ENCODE assay signal across 8 cellular contexts in genomic region chr3:195896361-195897080, GRCh38. TPM values are rescaled to one million over a fixed set of nuclear protein-coding genes. Genes with fewer than 3 reads are reported as not detected.
DNase-seq lines count a peak whose midpoint lies in the region; ATAC-seq, FAIRE-seq and TF ChIP-seq lines count a peak whose summit lies in the region.

No MANE protein-coding gene starts in this region.

- no peak for TF ChIP-seq CTCF in Caco-2 (IDR thresholded peaks at IDR 0.05; ENCODE audit: insufficient read depth in 1 of 2, low read depth in 1 of 2, low read length in 1 of 2, severe bottlenecking in 1 of 2, unreplicated experiment in 1 of 2)
- TF ChIP-seq CTCF in endothelial cell of umbilical vein (IDR thresholded peaks at IDR 0.05; ENCODE audit: extremely low read depth in 1 of 2, insufficient read depth in 1 of 2, low read depth in 1 of 2, low read length in 2 of 2), result no peak
- no peak for TF ChIP-seq CTCF in vagina (IDR thresholded peaks at IDR 0.05)

- H3K27ac Mint-ChIP-seq in Caco-2 (ENCODE audit: unreplicated experiment), result peak overlapping the region; percentile 65

- H3K36me3 ChIP-seq in Caco-2 (ENCODE audit: control insufficient read depth, insufficient read depth, low read length) (no peaks in the 10 kb centered on the region), endothelial cell of umbilical vein (ENCODE audit: control insufficient read depth in 2 of 2, extremely low read depth in 1 of 2, insufficient read depth in 2 of 2, low read length in 2 of 2) (no peaks in the 10 kb centered on the region), mucosa of stomach (ENCODE audit: control insufficient read depth, insufficient read depth, low read length) (no peaks in the 10 kb centered on the region), vagina (no peaks in the 10 kb centered on the region)

- H3K4me3 ChIP-seq in Caco-2 (ENCODE audit: low read depth, low read length) (peak overlapping the region; percentile 77), endothelial cell of umbilical vein (replicated peaks in 1 of 3; ENCODE audit: insufficient read depth in 1 of 3, low read depth in 1 of 3, low read length in 3 of 3) (peak overlapping the region in 2 of 3 experiments; percentile 38 to 62), mucosa of stomach (ENCODE audit: low read length) (peak overlapping the region; percentile 36), vagina (peak overlapping the region; percentile 61 to 75)

- no peak for DNase-seq in Caco-2
- peak; percentile 38 to 65 for DNase-seq in SW 1271 (lab: John Stamatoyannopoulos, UW)
- DNase-seq in endothelial cell of umbilical vein (ENCODE audit: low read depth, low spot score), result peak; percentile 88
- DNase-seq in vagina (ENCODE audit: extremely low spot score in 2 of 2), result no peak
- no peak for DNase-seq in COR-L47 (lab: John Stamatoyannopoulos, UW)

- no peaks in the 10 kb centered on the region for H3K9me3 ChIP-seq in Caco-2
- H3K9me3 ChIP-seq in endothelial cell of umbilical vein (replicated peaks; ENCODE audit: control insufficient read depth, insufficient read depth, low read length), result no peaks in the 10 kb centered on the region
- H3K9me3 ChIP-seq in mucosa of stomach (ENCODE audit: control insufficient read depth, low read length), result no peaks in the 10 kb centered on the region
- H3K9me3 ChIP-seq in vagina, result no peaks in the 10 kb centered on the region

- peak; percentile 94 for FAIRE-seq in endothelial cell of umbilical vein (lab: Jason Lieb, UNC)

- TF ChIP-seq POLR2A in endothelial cell of umbilical vein (IDR thresholded peaks at IDR 0.05; ENCODE audit: low read depth, low read length), result no peak
- no peak for TF ChIP-seq POLR2A in vagina (IDR thresholded peaks at IDR 0.05)

- H3K36me3 Mint-ChIP-seq in Caco-2 (ENCODE audit: insufficient read depth, unreplicated experiment), result peaks cover 16% of the 10 kb centered on the region

- intact Hi-C loops in Caco-2 (cut with micrococcal nuclease; ENCODE audit: unreplicated experiment) (loop anchor here (1.0 kb wide), 1 partner anchor 19 kb away; no protein-coding TSS in a partner anchor), endothelial cell of umbilical vein (cut with micrococcal nuclease) (loop anchor here (1.0 to 10.0 kb wide), 2 partner anchors 13 to 628 kb away; no protein-coding TSS in a partner anchor), vagina (cut with DNase I) (no loop called here)

- no peaks in the 10 kb centered on the region for H3K27me3 ChIP-seq in Caco-2 (replicated peaks; ENCODE audit: control insufficient read depth, insufficient read depth, low read length)
- H3K27me3 ChIP-seq in endothelial cell of umbilical vein (ENCODE audit: control insufficient read depth in 2 of 2, insufficient read depth in 2 of 2, low read length in 2 of 2), result no peaks in the 10 kb centered on the region
- H3K27me3 ChIP-seq in mucosa of stomach (ENCODE audit: control insufficient read depth, insufficient read depth, low read length), result peaks cover 15% of the 10 kb centered on the region
- H3K27me3 ChIP-seq in vagina, result no peaks in the 10 kb centered on the region

- H3K9ac ChIP-seq in endothelial cell of umbilical vein (replicated peaks; ENCODE audit: extremely low read depth, insufficient read depth, low read length) (peak overlapping the region; percentile 3), mucosa of stomach (ENCODE audit: low read length) (peak overlapping the region; percentile 5)

- no peaks in the 10 kb centered on the region for H3K27me3 Mint-ChIP-seq in Caco-2 (ENCODE audit: insufficient read depth, unreplicated experiment)

- H3K79me2 ChIP-seq in endothelial cell of umbilical vein (ENCODE audit: control insufficient read depth, insufficient read depth, low read length), result peaks cover 4% of the 10 kb centered on the region

- H3K4me1 ChIP-seq in Caco-2, result peaks cover 7% of the 10 kb centered on the region
- H3K4me1 ChIP-seq in endothelial cell of umbilical vein (ENCODE audit: control insufficient read depth, extremely low read depth, insufficient read depth, low read length), result peaks cover 47% of the 10 kb centered on the region
- peaks cover 49% of the 10 kb centered on the region for H3K4me1 ChIP-seq in mucosa of stomach (ENCODE audit: control insufficient read depth, insufficient read depth, low read length)
- peaks cover 74% of the 10 kb centered on the region for H3K4me1 ChIP-seq in vagina

- H3K27ac ChIP-seq in endothelial cell of umbilical vein (ENCODE audit: insufficient read depth, low read depth, low read length) (peak overlapping the region; percentile 11), vagina (peak overlapping the region; percentile 89)

- peak; percentile 5 for ATAC-seq in HG02588 (IDR thresholded peaks at IDR 0.05; ENCODE audit: unreplicated experiment)
- ATAC-seq in HG02798 (IDR thresholded peaks at IDR 0.05; ENCODE audit: poor library complexity, unreplicated experiment), result no peak

- dilution Hi-C loops in endothelial cell of umbilical vein (cut with MboI; ENCODE audit: extremely low pct_ligation_motif_present, low sequenced_read_pairs), result no loop called here

- H2AFZ ChIP-seq in endothelial cell of umbilical vein (ENCODE audit: low read depth, low read length), result peak overlapping the region; percentile 62

- BruUV-seq in Caco-2 (replicated peaks; lab: Mats Ljungman, UMichigan) (no TSS peak), endothelial cell of umbilical vein (replicated peaks; lab: Mats Ljungman, UMichigan) (no TSS peak)

- H3K4me1 Mint-ChIP-seq in Caco-2 (ENCODE audit: low read depth, unreplicated experiment), result peaks cover 26% of the 10 kb centered on the region

- no peaks in the 10 kb centered on the region for H4K20me1 ChIP-seq in endothelial cell of umbilical vein (replicated peaks; ENCODE audit: control insufficient read depth, extremely low read depth, insufficient read depth, low read length)

- CTCF ChIA-PET in Caco-2 (lab: Charles Lee) (interaction anchor here (1.0 kb wide), 1 partner anchor 37 kb away, joined by 3 read pairs; no protein-coding TSS in a partner anchor), endothelial cell of umbilical vein (lab: Charles Lee) (interaction anchor here (1.2 to 10.5 kb wide), 7 partner anchors 11 to 625 kb away, joined by 5 to 454 read pairs (median 67); partner anchors contain the start of genes TNK2 and XXYLT1)

- POLR2A ChIA-PET in Caco-2 (lab: Charles Lee) (no interaction called here), endothelial cell of umbilical vein (lab: Charles Lee) (no interaction called here)

- H3K9me3 Mint-ChIP-seq in Caco-2 (ENCODE audit: unreplicated experiment), result no peaks in the 10 kb centered on the region

- peak overlapping the region; percentile 85 for H3K4me3 Mint-ChIP-seq in Caco-2 (ENCODE audit: unreplicated experiment)

- H3K4me2 ChIP-seq in endothelial cell of umbilical vein (ENCODE audit: insufficient read depth, low read length), result peak overlapping the region; percentile 17

- H3K9me1 ChIP-seq in endothelial cell of umbilical vein (replicated peaks; ENCODE audit: control insufficient read depth, extremely low read depth, insufficient read depth, low read length), result no peaks in the 10 kb centered on the region

TF ChIP-seq in endothelial cell of umbilical vein, 7 proteins besides CTCF, POLR2A, EP300 and RAD21:
- TF ChIP-seq FOS (IDR thresholded peaks at IDR 0.05; ENCODE audit: borderline replicate concordance, insufficient read depth, low read length) (no peak), MAX (IDR thresholded peaks at IDR 0.05; ENCODE audit: insufficient read depth, insufficient read length) (peak; percentile 14)

RNA-seq across cellular contexts. Expression of gene TNK2, which starts 11.8 kb away (rescaled TPM):
- total RNA-seq in Caco-2 (2022) (36.0 and 37.9 TPM in 2 replicates), endothelial cell of umbilical vein (71.6 and 77.0 TPM in 2 replicates), vagina (41.5 TPM)
- 18.6 and 23.1 TPM in 2 replicates for polyA plus RNA-seq in endothelial cell of umbilical vein
- 8.4 and 12.5 TPM in 2 replicates for polyA plus RNA-seq in endothelial cell of umbilical vein (2011; cell fraction: cytosol; rRNA removed)
- 99.5 and 113 TPM in 2 replicates for polyA plus RNA-seq in endothelial cell of umbilical vein (2011; cell fraction: nucleus; rRNA removed)
- 12.0 and 19.5 TPM in 2 replicates for polyA plus RNA-seq in endothelial cell of umbilical vein (2012)
- 16.3 and 28.5 TPM in 2 replicates for polyA minus RNA-seq in endothelial cell of umbilical vein
- 25.0 TPM for polyA minus RNA-seq in endothelial cell of umbilical vein (2011; cell fraction: cytosol; rRNA and poly(A)+ RNA removed)
- polyA minus RNA-seq in endothelial cell of umbilical vein (2011; cell fraction: nucleus; rRNA and poly(A)+ RNA removed), result 26.9 and 49.0 TPM in 2 replicates

Comparison
In these comparisons a context has a peak if more than half of its experiments do, and no peak if none do; other contexts are left out.
1. DNase-seq: peak in SW 1271 (2 of 2) and endothelial cell of umbilical vein (single experiment); none in Caco-2 (0 of 2), vagina (0 of 2) and COR-L47 (single experiment).
2. Peak in every context shown above with its lines, with median percentiles within 50 percentile points of each other: H3K4me3 ChIP-seq.